Comparison of ENCODE assay signal across 1 cellular context in genomic region chr2:96819101-96819875, GRCh38.
TF ChIP-seq lines count a peak whose summit lies in the region.

No MANE protein-coding gene starts in this region.

TF ChIP-seq in SK-N-SH treated with all-trans-retinoic acid at 6 μM for 48 hours, 23 proteins besides CTCF, POLR2A, EP300 and RAD21 (continued from another document):
- TF ChIP-seq, protein P1, sequence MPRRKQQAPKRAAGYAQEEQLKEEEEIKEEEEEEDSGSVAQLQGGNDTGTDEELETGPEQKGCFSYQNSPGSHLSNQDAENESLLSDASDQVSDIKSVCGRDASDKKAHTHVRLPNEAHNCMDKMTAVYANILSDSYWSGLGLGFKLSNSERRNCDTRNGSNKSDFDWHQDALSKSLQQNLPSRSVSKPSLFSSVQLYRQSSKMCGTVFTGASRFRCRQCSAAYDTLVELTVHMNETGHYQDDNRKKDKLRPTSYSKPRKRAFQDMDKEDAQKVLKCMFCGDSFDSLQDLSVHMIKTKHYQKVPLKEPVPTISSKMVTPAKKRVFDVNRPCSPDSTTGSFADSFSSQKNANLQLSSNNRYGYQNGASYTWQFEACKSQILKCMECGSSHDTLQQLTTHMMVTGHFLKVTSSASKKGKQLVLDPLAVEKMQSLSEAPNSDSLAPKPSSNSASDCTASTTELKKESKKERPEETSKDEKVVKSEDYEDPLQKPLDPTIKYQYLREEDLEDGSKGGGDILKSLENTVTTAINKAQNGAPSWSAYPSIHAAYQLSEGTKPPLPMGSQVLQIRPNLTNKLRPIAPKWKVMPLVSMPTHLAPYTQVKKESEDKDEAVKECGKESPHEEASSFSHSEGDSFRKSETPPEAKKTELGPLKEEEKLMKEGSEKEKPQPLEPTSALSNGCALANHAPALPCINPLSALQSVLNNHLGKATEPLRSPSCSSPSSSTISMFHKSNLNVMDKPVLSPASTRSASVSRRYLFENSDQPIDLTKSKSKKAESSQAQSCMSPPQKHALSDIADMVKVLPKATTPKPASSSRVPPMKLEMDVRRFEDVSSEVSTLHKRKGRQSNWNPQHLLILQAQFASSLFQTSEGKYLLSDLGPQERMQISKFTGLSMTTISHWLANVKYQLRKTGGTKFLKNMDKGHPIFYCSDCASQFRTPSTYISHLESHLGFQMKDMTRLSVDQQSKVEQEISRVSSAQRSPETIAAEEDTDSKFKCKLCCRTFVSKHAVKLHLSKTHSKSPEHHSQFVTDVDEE (CRISPR knock-in tag; IDR thresholded peaks at IDR 0.05) = no peak
- no peak for TF ChIP-seq CREB5 (CRISPR knock-in tag; IDR thresholded peaks at IDR 0.05; ENCODE audit: low read depth)
- TF ChIP-seq ZC3H10 (CRISPR knock-in tag; IDR thresholded peaks at IDR 0.05) = no peak
- TF ChIP-seq, protein P2, sequence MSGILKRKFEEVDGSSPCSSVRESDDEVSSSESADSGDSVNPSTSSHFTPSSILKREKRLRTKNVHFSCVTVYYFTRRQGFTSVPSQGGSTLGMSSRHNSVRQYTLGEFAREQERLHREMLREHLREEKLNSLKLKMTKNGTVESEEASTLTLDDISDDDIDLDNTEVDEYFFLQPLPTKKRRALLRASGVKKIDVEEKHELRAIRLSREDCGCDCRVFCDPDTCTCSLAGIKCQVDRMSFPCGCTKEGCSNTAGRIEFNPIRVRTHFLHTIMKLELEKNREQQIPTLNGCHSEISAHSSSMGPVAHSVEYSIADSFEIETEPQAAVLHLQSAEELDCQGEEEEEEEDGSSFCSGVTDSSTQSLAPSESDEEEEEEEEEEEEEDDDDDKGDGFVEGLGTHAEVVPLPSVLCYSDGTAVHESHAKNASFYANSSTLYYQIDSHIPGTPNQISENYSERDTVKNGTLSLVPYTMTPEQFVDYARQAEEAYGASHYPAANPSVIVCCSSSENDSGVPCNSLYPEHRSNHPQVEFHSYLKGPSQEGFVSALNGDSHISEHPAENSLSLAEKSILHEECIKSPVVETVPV (CRISPR knock-in tag; IDR thresholded peaks at IDR 0.05) = no peak
- no peak for TF ChIP-seq ZNF8 (CRISPR knock-in tag; IDR thresholded peaks at IDR 0.05)
- no peak for TF ChIP-seq ESRRG (CRISPR knock-in tag; IDR thresholded peaks at IDR 0.05)
- TF ChIP-seq, protein P3, sequence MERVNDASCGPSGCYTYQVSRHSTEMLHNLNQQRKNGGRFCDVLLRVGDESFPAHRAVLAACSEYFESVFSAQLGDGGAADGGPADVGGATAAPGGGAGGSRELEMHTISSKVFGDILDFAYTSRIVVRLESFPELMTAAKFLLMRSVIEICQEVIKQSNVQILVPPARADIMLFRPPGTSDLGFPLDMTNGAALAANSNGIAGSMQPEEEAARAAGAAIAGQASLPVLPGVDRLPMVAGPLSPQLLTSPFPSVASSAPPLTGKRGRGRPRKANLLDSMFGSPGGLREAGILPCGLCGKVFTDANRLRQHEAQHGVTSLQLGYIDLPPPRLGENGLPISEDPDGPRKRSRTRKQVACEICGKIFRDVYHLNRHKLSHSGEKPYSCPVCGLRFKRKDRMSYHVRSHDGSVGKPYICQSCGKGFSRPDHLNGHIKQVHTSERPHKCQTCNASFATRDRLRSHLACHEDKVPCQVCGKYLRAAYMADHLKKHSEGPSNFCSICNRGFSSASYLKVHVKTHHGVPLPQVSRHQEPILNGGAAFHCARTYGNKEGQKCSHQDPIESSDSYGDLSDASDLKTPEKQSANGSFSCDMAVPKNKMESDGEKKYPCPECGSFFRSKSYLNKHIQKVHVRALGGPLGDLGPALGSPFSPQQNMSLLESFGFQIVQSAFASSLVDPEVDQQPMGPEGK (CRISPR knock-in tag; IDR thresholded peaks at IDR 0.05; ENCODE audit: borderline replicate concordance) = no peak
- no peak for TF ChIP-seq BACH2 (CRISPR knock-in tag; IDR thresholded peaks at IDR 0.05; ENCODE audit: borderline replicate concordance)
- TF ChIP-seq ARNTL (CRISPR knock-in tag; IDR thresholded peaks at IDR 0.05; ENCODE audit: borderline replicate concordance, low read depth) = no peak
- no peak for TF ChIP-seq PPARA (CRISPR knock-in tag; IDR thresholded peaks at IDR 0.05; ENCODE audit: borderline replicate concordance)
- TF ChIP-seq CSDC2 (CRISPR knock-in tag; IDR thresholded peaks at IDR 0.05) = no peak
